Comparison of ENCODE assay signal across 12 cellular contexts in genomic region chr6:113644861-113645575, GRCh38.
DNase-seq lines count a peak whose midpoint lies in the region; ATAC-seq and TF ChIP-seq lines count a peak whose summit lies in the region.
"Had no signal": no experiment of that assay in that cellular context is flagged by ENCODE, and none has a peak within 500 bp of the region (broad histone marks: within the 10 kb centered on the region; RNA-seq: fewer than 3 reads in every experiment).

No MANE protein-coding gene starts in this region.

- no peaks in the 10 kb centered on the region for H3K27me3 Mint-ChIP-seq in stimulated activated naive B cell treated with anti-CD40 and anti-IgM and Interleukin-4, amounts not matched to agents 10 μg/mL and 1 μg/mL and 100 μg/mL, for 72 hours

- no peaks in the 10 kb centered on the region for H3K9me3 Mint-ChIP-seq in stimulated activated naive B cell treated with anti-CD40 and anti-IgM and Interleukin-4, amounts not matched to agents 10 μg/mL and 1 μg/mL and 100 μg/mL, for 72 hours
- H3K9me3 Mint-ChIP-seq: neural crest cell had no signal

- H3K4me1 ChIP-seq in mucosa of rectum (ENCODE audit: control insufficient read depth in 2 of 2, insufficient read depth in 2 of 2, low read length in 2 of 2): peaks cover 43 to 67% of the 10 kb centered on the region in 2 donors
- H3K4me1 ChIP-seq in tibial nerve: peaks cover 0 to 8% (median 0%) of the 10 kb centered on the region in 4 donors

- no peaks in the 10 kb centered on the region for H3K27me3 ChIP-seq in mucosa of rectum (ENCODE audit: control insufficient read depth in 2 of 2, insufficient read depth in 2 of 2, low read length in 2 of 2)
- no peaks in the 10 kb centered on the region for H3K27me3 ChIP-seq in tibial nerve

- peak overlapping the region in 1 of 2 donors; percentile 7 for H3K4me3 ChIP-seq in mucosa of rectum (ENCODE audit: low read length in 2 of 2)
- no peak overlapping the region for H3K4me3 ChIP-seq in tibial nerve

- DNase-seq in AG20443 (ENCODE audit: low spot score): peak; percentile 78
- DNase-seq in astrocyte of the hippocampus (ENCODE audit: low read depth, low spot score): peak; percentile 93
- DNase-seq in tibial nerve (ENCODE audit: low spot score in 2 of 2): no peak
- DNase-seq in NCI-H748 (lab: John Stamatoyannopoulos, UW; ENCODE audit: unreplicated experiment): no peak
- DNase-seq in stimulated activated naive B cell treated with anti-CD40 and anti-IgM and Interleukin-4, amounts not matched to agents 10 μg/mL and 1 μg/mL and 100 μg/mL, for 72 hours: no peak
- no peak for DNase-seq in GM19238 (ENCODE audit: insufficient read length, low spot score)
- DNase-seq: dermis blood vessel endothelial cell; NCI-H2029 treated with DMSO at 0.1 percent for 48 hours; stimulated activated naive CD4-positive, alpha-beta T cell treated with Interleukin-2 at 50 U/mL for 16 hours had no signal

- H3K9me3 ChIP-seq in mucosa of rectum (ENCODE audit: control insufficient read depth in 2 of 2, low read length in 2 of 2) (no peaks in the 10 kb centered on the region), tibial nerve (no peaks in the 10 kb centered on the region)

- peak; percentile 19 for ATAC-seq in HG02981 (IDR thresholded peaks at IDR 0.05; ENCODE audit: unreplicated experiment)
- no peak for ATAC-seq in stimulated activated naive B cell treated with anti-CD40 and anti-IgM and Interleukin-4, amounts not matched to agents 10 μg/mL and 1 μg/mL and 100 μg/mL, for 72 hours (replicated peaks)

- H3K9ac ChIP-seq in mucosa of rectum (ENCODE audit: low read depth in 1 of 2, low read length in 2 of 2): no peak overlapping the region

- H3K4me1 Mint-ChIP-seq in stimulated activated naive B cell treated with anti-CD40 and anti-IgM and Interleukin-4, amounts not matched to agents 10 μg/mL and 1 μg/mL and 100 μg/mL, for 72 hours: peaks cover 38 to 57% of the 10 kb centered on the region in 2 donors

- H3K27ac ChIP-seq in mucosa of rectum (ENCODE audit: low read depth in 2 of 2, low read length in 2 of 2) (peak overlapping the region; percentile 73 to 76), tibial nerve (peak overlapping the region in 2 of 4 donors; percentile 55 to 58)

- TF ChIP-seq EP300 in tibial nerve (IDR thresholded peaks at IDR 0.05): no peak

- TF ChIP-seq POLR2A in tibial nerve (IDR thresholded peaks at IDR 0.05): no peak

- TF ChIP-seq CTCF in tibial nerve (IDR thresholded peaks at IDR 0.05): no peak

- no peak overlapping the region for H3K27ac Mint-ChIP-seq in stimulated activated naive B cell treated with anti-CD40 and anti-IgM and Interleukin-4, amounts not matched to agents 10 μg/mL and 1 μg/mL and 100 μg/mL, for 72 hours

- no peaks in the 10 kb centered on the region for H3K36me3 ChIP-seq in mucosa of rectum (ENCODE audit: control insufficient read depth in 2 of 2, insufficient read depth in 2 of 2, low read length in 2 of 2)
- no peaks in the 10 kb centered on the region for H3K36me3 ChIP-seq in tibial nerve

- no peaks in the 10 kb centered on the region for H3K36me3 Mint-ChIP-seq in stimulated activated naive B cell treated with anti-CD40 and anti-IgM and Interleukin-4, amounts not matched to agents 10 μg/mL and 1 μg/mL and 100 μg/mL, for 72 hours

- 75 to 85% methylated on average over 13 of the region's 13 CpGs for WGBS in tibial nerve, 2 donors

- no peak overlapping the region for H3K4me3 Mint-ChIP-seq in stimulated activated naive B cell treated with anti-CD40 and anti-IgM and Interleukin-4, amounts not matched to agents 10 μg/mL and 1 μg/mL and 100 μg/mL, for 72 hours
- H3K4me3 Mint-ChIP-seq: neural crest cell had no signal

Comparison
In these comparisons a context has a peak if more than half of its experiments do, and no peak if none do; other contexts are left out.
1. DNase-seq: peak in AG20443 (single experiment) and astrocyte of the hippocampus (single experiment); none in tibial nerve (0 of 2), NCI-H748 (single experiment), stimulated activated naive B cell treated with anti-CD40 and anti-IgM and Interleukin-4, amounts not matched to agents 10 μg/mL and 1 μg/mL and 100 μg/mL, for 72 hours (single experiment) and GM19238 (single experiment).